ENCODE assay signal across 1 cellular context in the genomic region with DNA sequence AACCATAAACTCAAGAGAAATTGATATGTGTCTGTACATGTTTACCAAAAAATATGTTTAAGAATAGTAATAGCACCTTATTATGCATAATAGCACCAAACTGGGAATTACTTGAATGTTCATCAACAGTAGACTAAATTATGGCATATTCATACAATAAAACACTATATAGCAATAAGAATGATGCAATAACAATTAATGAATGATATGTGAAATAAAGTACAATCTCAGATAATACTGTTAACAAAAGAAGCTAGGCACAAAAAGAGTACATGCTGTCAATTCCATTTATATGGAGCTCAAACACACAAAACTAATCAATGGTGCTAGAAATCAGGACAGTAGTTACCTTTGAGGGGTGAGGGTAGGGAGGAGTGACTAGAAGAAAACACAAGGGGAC.
TF ChIP-seq lines count a peak whose summit lies in the region.

No MANE protein-coding gene starts in this region.

TF ChIP-seq in IMR-90, 13 proteins besides CTCF, POLR2A, EP300 and RAD21 (continued from another document):
- TF ChIP-seq, protein P1, sequence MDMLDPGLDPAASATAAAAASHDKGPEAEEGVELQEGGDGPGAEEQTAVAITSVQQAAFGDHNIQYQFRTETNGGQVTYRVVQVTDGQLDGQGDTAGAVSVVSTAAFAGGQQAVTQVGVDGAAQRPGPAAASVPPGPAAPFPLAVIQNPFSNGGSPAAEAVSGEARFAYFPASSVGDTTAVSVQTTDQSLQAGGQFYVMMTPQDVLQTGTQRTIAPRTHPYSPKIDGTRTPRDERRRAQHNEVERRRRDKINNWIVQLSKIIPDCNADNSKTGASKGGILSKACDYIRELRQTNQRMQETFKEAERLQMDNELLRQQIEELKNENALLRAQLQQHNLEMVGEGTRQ (IDR thresholded peaks at IDR 0.05; ENCODE audit: low read depth, low read length) = no peak
- TF ChIP-seq NFE2L2 (IDR thresholded peaks at IDR 0.05; ENCODE audit: low read depth, low read length) = no peak
TF ChIP-seq in IMR-90: peak in this region for 1.
